ENCODE assay signal across 12 cellular contexts in the genomic region with DNA sequence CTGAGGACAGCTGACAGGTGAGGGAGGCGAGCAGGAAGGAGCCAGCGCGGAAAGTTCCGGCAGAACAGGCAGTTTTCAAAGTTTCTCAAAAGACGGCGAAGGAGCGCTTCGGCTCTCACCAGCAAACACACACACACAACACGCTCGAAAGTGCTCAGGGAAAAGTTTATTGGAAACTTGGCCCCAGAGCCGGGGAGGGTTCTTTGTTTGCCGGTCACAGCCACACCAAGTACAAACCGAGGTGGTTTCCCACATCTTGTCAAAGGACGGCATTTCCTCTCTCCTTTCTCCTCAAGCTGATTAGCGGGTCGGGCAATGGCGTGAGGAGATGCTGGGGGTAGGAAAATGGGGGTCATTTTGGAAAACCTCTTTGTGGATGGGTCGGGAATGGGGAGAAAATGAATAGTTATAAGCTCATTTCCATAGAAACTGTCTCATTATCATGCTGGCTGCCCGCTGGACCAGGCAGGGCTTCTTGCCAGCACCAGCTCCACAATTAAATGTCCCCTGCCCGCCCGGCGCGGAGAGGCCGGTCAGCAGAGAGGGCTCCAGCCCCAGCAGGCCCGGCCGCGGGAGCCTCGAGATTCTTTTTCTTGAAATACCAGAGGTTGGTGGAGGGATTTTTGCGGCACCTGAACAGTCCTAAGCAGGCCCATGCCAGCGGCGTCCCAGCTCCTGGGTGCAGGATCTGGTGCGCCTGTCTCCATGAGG.
DNase-seq lines count a peak whose midpoint lies in the region; ATAC-seq and TF ChIP-seq lines count a peak whose summit lies in the region.
"Had no signal": no experiment of that assay in that cellular context is flagged by ENCODE, and none has a peak within 500 bp of the region (broad histone marks: within the 10 kb centered on the region; RNA-seq: fewer than 3 reads in every experiment).

No MANE protein-coding gene starts in this region.

- H3K36me3 Mint-ChIP-seq in T-helper 17 cell (ENCODE audit: low read depth), result no peaks in the 10 kb centered on the region

- H3K4me2 ChIP-seq in MM.1S (ENCODE audit: low read depth, low read length), result no peak overlapping the region

- H3K4me1 Mint-ChIP-seq in T-helper 17 cell, result peaks cover 6% of the 10 kb centered on the region

- DNase-seq in C1 segment of cervical spinal cord (lab: John Stamatoyannopoulos, UW), result peak in 11 of 14 donors; percentile 11 to 76 (median 55)
- DNase-seq in T-helper 17 cell, result no peak
- DNase-seq in effector memory CD4-positive, alpha-beta T cell, result no peak
- DNase-seq in posterior cingulate gyrus, result peak; percentile 29 to 94 (median 65)
- no peak for DNase-seq in iPS-NIHi11 (ENCODE audit: low spot score)
- DNase-seq in MM.1S, result no peak
- DNase-seq: foreskin fibroblast, MG63, NCI-H2107, SIG-M5, uterus had no signal

- no peaks in the 10 kb centered on the region for H3K9me2 ChIP-seq in MM.1S (replicated peaks; ENCODE audit: insufficient read depth, low read length)

- H3K27me3 ChIP-seq in effector memory CD4-positive, alpha-beta T cell (replicated peaks; ENCODE audit: control insufficient read depth, insufficient read depth, low read length, poor library complexity, severe bottlenecking), result peaks cover 1% of the 10 kb centered on the region
- peaks cover 83% of the 10 kb centered on the region for H3K27me3 ChIP-seq in MM.1S (replicated peaks; ENCODE audit: insufficient read depth, low read length)
- H3K27me3 ChIP-seq: MG63, uterus had no signal

- peak overlapping the region; percentile 34 for H3K27ac Mint-ChIP-seq in T-helper 17 cell

- no peaks in the 10 kb centered on the region for H4K20me1 ChIP-seq in MM.1S (ENCODE audit: insufficient read depth, low read length)

- H3K4me3 Mint-ChIP-seq in T-helper 17 cell, result peak overlapping the region; percentile 67

- no peak overlapping the region for H3K9ac ChIP-seq in MM.1S (ENCODE audit: low read length)

- intact Hi-C loops in posterior cingulate gyrus (cut with DNase I), result no loop called here

- H2AFZ ChIP-seq in MM.1S (ENCODE audit: low read length), result no peak overlapping the region

- no peaks in the 10 kb centered on the region for H3K4me1 ChIP-seq in effector memory CD4-positive, alpha-beta T cell (ENCODE audit: control insufficient read depth, insufficient read depth, low read length, poor library complexity, severe bottlenecking)
- no peaks in the 10 kb centered on the region for H3K4me1 ChIP-seq in MM.1S (ENCODE audit: low read length)
- H3K4me1 ChIP-seq: uterus had no signal

- TF ChIP-seq CTCF in MM.1S (IDR thresholded peaks at IDR 0.05; ENCODE audit: low read length), result no peak

- H3K9me3 ChIP-seq in T-helper 17 cell (ENCODE audit: control insufficient read depth, low read length, poor library complexity, severe bottlenecking) (no peaks in the 10 kb centered on the region), MM.1S (replicated peaks; ENCODE audit: insufficient read depth, low read length) (no peaks in the 10 kb centered on the region)
- no peaks in the 10 kb centered on the region for H3K9me3 ChIP-seq in effector memory CD4-positive, alpha-beta T cell (ENCODE audit: control insufficient read depth, low read length)
- H3K9me3 ChIP-seq: MG63, uterus had no signal

- H3K36me3 ChIP-seq in effector memory CD4-positive, alpha-beta T cell (ENCODE audit: control insufficient read depth, insufficient read depth, low read length), result no peaks in the 10 kb centered on the region
- no peaks in the 10 kb centered on the region for H3K36me3 ChIP-seq in MM.1S (replicated peaks; ENCODE audit: insufficient read depth, low read length)
- H3K36me3 ChIP-seq: MG63, uterus had no signal

- peak overlapping the region; percentile 15 for H3K4me3 ChIP-seq in effector memory CD4-positive, alpha-beta T cell (ENCODE audit: insufficient read depth, low read depth, low read length, poor library complexity, severe bottlenecking)
- H3K4me3 ChIP-seq in MM.1S (ENCODE audit: low read length), result no peak overlapping the region
- H3K4me3 ChIP-seq: MG63, uterus had no signal

- no peaks in the 10 kb centered on the region for H3F3A ChIP-seq in MM.1S (ENCODE audit: insufficient read depth, low read length)

- H3K79me2 ChIP-seq in MM.1S (ENCODE audit: low read length), result no peaks in the 10 kb centered on the region

- no peak for ATAC-seq in T-helper 17 cell
- no peak for ATAC-seq in HG03175 (IDR thresholded peaks at IDR 0.05; ENCODE audit: unreplicated experiment)

- H3K27me3 Mint-ChIP-seq in T-helper 17 cell, result peaks cover 25% of the 10 kb centered on the region

- H3K27ac ChIP-seq in effector memory CD4-positive, alpha-beta T cell (ENCODE audit: insufficient read depth, low read length, poor library complexity, severe bottlenecking), result no peak overlapping the region
- no peak overlapping the region for H3K27ac ChIP-seq in MM.1S (ENCODE audit: low read length)
- H3K27ac ChIP-seq: uterus had no signal

Comparison
In these comparisons a context has a peak if more than half of its experiments do, and no peak if none do; other contexts are left out.
1. DNase-seq: peak in C1 segment of cervical spinal cord (11 of 14) and posterior cingulate gyrus (10 of 10); none in T-helper 17 cell (0 of 3), effector memory CD4-positive, alpha-beta T cell (0 of 3), iPS-NIHi11 (single experiment) and MM.1S (single experiment).